In the genomic region with DNA sequence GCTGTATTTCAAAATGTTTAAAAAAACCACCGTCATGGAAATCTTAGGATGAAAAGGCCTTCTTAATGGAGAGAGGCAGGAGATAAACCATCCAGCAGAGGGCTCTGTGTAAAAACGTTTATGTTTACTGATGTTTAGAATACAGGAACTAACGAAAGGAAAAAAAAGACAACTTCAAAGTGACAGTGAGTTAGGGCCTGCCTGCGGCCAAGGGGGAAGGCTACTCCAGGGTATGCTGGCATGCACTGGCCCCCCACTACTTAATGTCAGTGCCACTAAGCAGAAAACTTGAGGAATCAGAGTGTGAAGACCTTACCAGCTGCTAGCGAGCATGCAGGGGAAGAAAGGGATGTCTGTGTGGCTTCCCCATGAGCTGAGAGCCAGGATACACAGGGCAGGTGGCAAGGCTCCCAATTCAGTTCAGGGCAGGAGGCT, we compare ENCODE assay signal across 8 cellular contexts. TPM values are rescaled to one million over a fixed set of nuclear protein-coding genes. Genes with fewer than 3 reads are reported as not detected.
DNase-seq lines count a peak whose midpoint lies in the region; ATAC-seq and TF ChIP-seq lines count a peak whose summit lies in the region.

No MANE protein-coding gene starts in this region.

- H3K4me3 ChIP-seq in colonic mucosa (no peak overlapping the region), vagina (no peak overlapping the region), MG63 (no peak overlapping the region)
- no peak overlapping the region for H3K4me3 ChIP-seq in naive thymus-derived CD4-positive, alpha-beta T cell (ENCODE audit: low read length)

- H3K9me3 Mint-ChIP-seq in naive thymus-derived CD4-positive, alpha-beta T cell = peaks cover 0 to 5% (median 0%) of the 10 kb centered on the region in 11 donors

- TF ChIP-seq POLR2A in vagina (IDR thresholded peaks at IDR 0.05) = no peak

- peak overlapping the region; percentile 86 to 98 (median 94) for H3K27ac Mint-ChIP-seq in naive thymus-derived CD4-positive, alpha-beta T cell

- TF ChIP-seq CTCF in colonic mucosa (IDR thresholded peaks at IDR 0.05) = peak; percentile 23
- TF ChIP-seq CTCF in vagina (IDR thresholded peaks at IDR 0.05) = peak in 1 of 3 experiments; percentile 31

- no peak overlapping the region for H3K27ac ChIP-seq in colonic mucosa
- H3K27ac ChIP-seq in naive thymus-derived CD4-positive, alpha-beta T cell (ENCODE audit: low read depth, low read length) = no peak overlapping the region
- H3K27ac ChIP-seq in vagina = no peak overlapping the region

- H3K27me3 Mint-ChIP-seq in naive thymus-derived CD4-positive, alpha-beta T cell = no peaks in the 10 kb centered on the region

- H3K9ac ChIP-seq in colonic mucosa (ENCODE audit: low read depth in 2 of 2, low read length in 2 of 2) = no peak overlapping the region

- no peaks in the 10 kb centered on the region for H3K4me1 ChIP-seq in colonic mucosa
- H3K4me1 ChIP-seq in naive thymus-derived CD4-positive, alpha-beta T cell (ENCODE audit: control insufficient read depth in 2 of 2, insufficient read depth in 2 of 2, low read length in 2 of 2) = peaks cover 0 to 8% of the 10 kb centered on the region in 2 donors
- no peaks in the 10 kb centered on the region for H3K4me1 ChIP-seq in vagina

- peak; percentile 83 for ATAC-seq in naive thymus-derived CD4-positive, alpha-beta T cell
- ATAC-seq in GM18909 (IDR thresholded peaks at IDR 0.05; ENCODE audit: poor library complexity, unreplicated experiment) = no peak

- POLR2A ChIA-PET in HEK293T (lab: Yijun Ruan, JAX) = no interaction called here
- POLR2A ChIA-PET in naive thymus-derived CD4-positive, alpha-beta T cell (lab: Charles Lee) = interaction anchor here (1.1 to 4.4 kb wide), 6 partner anchors 11 to 445 kb away, joined by 3 to 26 read pairs (median 9); partner anchors contain the start of gene MED23

- H3K36me3 ChIP-seq in colonic mucosa (no peaks in the 10 kb centered on the region), vagina (peaks cover 0 to 13% of the 10 kb centered on the region in 2 donors), MG63 (no peaks in the 10 kb centered on the region)
- H3K36me3 ChIP-seq in naive thymus-derived CD4-positive, alpha-beta T cell (ENCODE audit: control insufficient read depth in 2 of 3, insufficient read depth in 3 of 3, low read length in 3 of 3) = no peaks in the 10 kb centered on the region

- CTCF ChIA-PET in HEK293T (lab: Yijun Ruan, JAX) = no interaction called here
- CTCF ChIA-PET in naive thymus-derived CD4-positive, alpha-beta T cell (lab: Charles Lee) = interaction anchor here (0.6 to 5.1 kb wide), 19 partner anchors 11 to 448 kb away, joined by 3 to 65 read pairs (median 4); partner anchors contain the start of genes AKAP7, ARG1 and MED23

- H3K4me1 Mint-ChIP-seq in naive thymus-derived CD4-positive, alpha-beta T cell = peaks cover 5 to 22% (median 17%) of the 10 kb centered on the region in 7 donors

- DNase-seq in EL (peak; percentile 14), HEK293T (ENCODE audit: extremely low spot score) (no peak), RPMI8226 (peak; percentile 4), colonic mucosa (no peak), vagina (ENCODE audit: extremely low spot score in 2 of 2) (no peak), MG63 (no peak)
- DNase-seq in naive thymus-derived CD4-positive, alpha-beta T cell = peak in 8 of 9 donors; percentile 6 to 57 (median 47)

- H3K27me3 ChIP-seq in colonic mucosa (no peaks in the 10 kb centered on the region), vagina (no peaks in the 10 kb centered on the region), MG63 (no peaks in the 10 kb centered on the region)
- H3K27me3 ChIP-seq in naive thymus-derived CD4-positive, alpha-beta T cell (ENCODE audit: control insufficient read depth in 2 of 2, insufficient read depth in 2 of 2, low read length in 2 of 2) = no peaks in the 10 kb centered on the region

- intact Hi-C loops in colonic mucosa (cut with DNase I) = no loop called here
- intact Hi-C loops in naive thymus-derived CD4-positive, alpha-beta T cell (cut with micrococcal nuclease) = loop anchor here (1.0 to 5.0 kb wide), 9 partner anchors 16 to 728 kb away; partner anchors contain the start of gene MED23 (in 2 of the 2)
- intact Hi-C loops in vagina (cut with DNase I) = no loop called here

- H3K36me3 Mint-ChIP-seq in naive thymus-derived CD4-positive, alpha-beta T cell = peaks cover 11 to 45% (median 20%) of the 10 kb centered on the region in 5 donors

- H3K9me3 ChIP-seq in colonic mucosa = no peaks in the 10 kb centered on the region
- H3K9me3 ChIP-seq in naive thymus-derived CD4-positive, alpha-beta T cell (ENCODE audit: control insufficient read depth in 2 of 3, low read length in 3 of 3) = peaks cover 0 to 4% (median 0%) of the 10 kb centered on the region in 3 experiments
- H3K9me3 ChIP-seq in vagina = no peaks in the 10 kb centered on the region
- H3K9me3 ChIP-seq in MG63 = no peaks in the 10 kb centered on the region

- peak overlapping the region; percentile 10 to 85 (median 72) for H3K4me3 Mint-ChIP-seq in naive thymus-derived CD4-positive, alpha-beta T cell

TF ChIP-seq in HEK293T, 16 proteins besides CTCF, POLR2A, EP300 and RAD21:
- TF ChIP-seq SUZ12 (IDR thresholded peaks at IDR 0.05) = no peak
- no peak for TF ChIP-seq FOXM1 (IDR thresholded peaks at IDR 0.05; ENCODE audit: borderline replicate concordance)
- TF ChIP-seq, protein P1, sequence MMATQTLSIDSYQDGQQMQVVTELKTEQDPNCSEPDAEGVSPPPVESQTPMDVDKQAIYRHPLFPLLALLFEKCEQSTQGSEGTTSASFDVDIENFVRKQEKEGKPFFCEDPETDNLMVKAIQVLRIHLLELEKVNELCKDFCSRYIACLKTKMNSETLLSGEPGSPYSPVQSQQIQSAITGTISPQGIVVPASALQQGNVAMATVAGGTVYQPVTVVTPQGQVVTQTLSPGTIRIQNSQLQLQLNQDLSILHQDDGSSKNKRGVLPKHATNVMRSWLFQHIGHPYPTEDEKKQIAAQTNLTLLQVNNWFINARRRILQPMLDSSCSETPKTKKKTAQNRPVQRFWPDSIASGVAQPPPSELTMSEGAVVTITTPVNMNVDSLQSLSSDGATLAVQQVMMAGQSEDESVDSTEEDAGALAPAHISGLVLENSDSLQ (IDR thresholded peaks at IDR 0.05) = 0 out of 2 replicates have a peak, but pooled peaks have one; percentile 3
- no peak for TF ChIP-seq NFRKB (IDR thresholded peaks at IDR 0.05)
- TF ChIP-seq FOXA1 (IDR thresholded peaks at IDR 0.05) = no peak

RNA-seq across cellular contexts. Expression of gene AKAP7, which starts 47.7 kb away (rescaled TPM):
- 10 to 100 TPM; 15.3 to 60.1 TPM for total RNA-seq in colonic mucosa
- 10 to 100 TPM in 4 of 5 experiments, 1 to 10 TPM in 1; 6.5 to 20.2 (median 12.4) TPM for total RNA-seq in naive thymus-derived CD4-positive, alpha-beta T cell
- polyA plus RNA-seq in naive thymus-derived CD4-positive, alpha-beta T cell = 10 to 100 TPM; 16.8 to 21.1 TPM
- 6.4 TPM for total RNA-seq in vagina
- 0.54 and 6.1 TPM in 2 replicates for total RNA-seq in MG63 (2014; rRNA removed; shearing (Covaris generic); ENCODE audit: low replicate concordance)

Comparison
In these comparisons a context has a peak if more than half of its experiments do, and no peak if none do; other contexts are left out.
1. DNase-seq: peak in EL (single experiment), RPMI8226 (single experiment) and naive thymus-derived CD4-positive, alpha-beta T cell (8 of 9); none in HEK293T (single experiment), colonic mucosa (single experiment), vagina (0 of 2) and MG63 (single experiment).
2. intact Hi-C loops: an anchor here in naive thymus-derived CD4-positive, alpha-beta T cell (1.0 to 5.0 kb wide); none called in colonic mucosa and vagina.